In the genomic region with DNA sequence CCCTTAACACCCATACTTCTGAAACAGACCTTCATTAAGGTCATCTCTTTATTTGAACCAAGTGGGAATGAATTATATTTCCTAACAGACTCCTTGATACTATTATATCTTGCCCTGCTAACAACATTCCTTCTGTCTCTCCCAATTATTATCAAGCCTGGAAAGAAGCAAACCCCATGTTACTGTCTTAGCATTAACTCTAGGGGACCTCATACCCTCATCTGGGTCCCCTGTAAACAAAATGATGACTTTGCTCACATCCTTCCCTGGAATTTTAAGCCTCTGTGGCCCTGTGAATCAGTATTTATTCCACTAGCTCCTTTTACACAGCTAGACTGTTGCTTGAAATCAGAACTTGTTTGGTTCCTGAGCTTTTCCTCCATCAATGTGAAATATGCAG, we compare ENCODE assay signal across 1 cellular context.
TF ChIP-seq lines count a peak whose summit lies in the region.

No MANE protein-coding gene starts in this region.

TF ChIP-seq in IMR-90, 13 proteins besides CTCF, POLR2A, EP300 and RAD21 (continued from another document):
- TF ChIP-seq MAZ (IDR thresholded peaks at IDR 0.05; ENCODE audit: borderline replicate concordance, low read depth, low read length) (no peak), CHD1 (IDR thresholded peaks at IDR 0.05; ENCODE audit: low read depth, low read length) (no peak), FOS (IDR thresholded peaks at IDR 0.05; ENCODE audit: low read depth, low read length) (no peak)
